Comparison of ENCODE assay signal across 2 cellular contexts in the genomic region with DNA sequence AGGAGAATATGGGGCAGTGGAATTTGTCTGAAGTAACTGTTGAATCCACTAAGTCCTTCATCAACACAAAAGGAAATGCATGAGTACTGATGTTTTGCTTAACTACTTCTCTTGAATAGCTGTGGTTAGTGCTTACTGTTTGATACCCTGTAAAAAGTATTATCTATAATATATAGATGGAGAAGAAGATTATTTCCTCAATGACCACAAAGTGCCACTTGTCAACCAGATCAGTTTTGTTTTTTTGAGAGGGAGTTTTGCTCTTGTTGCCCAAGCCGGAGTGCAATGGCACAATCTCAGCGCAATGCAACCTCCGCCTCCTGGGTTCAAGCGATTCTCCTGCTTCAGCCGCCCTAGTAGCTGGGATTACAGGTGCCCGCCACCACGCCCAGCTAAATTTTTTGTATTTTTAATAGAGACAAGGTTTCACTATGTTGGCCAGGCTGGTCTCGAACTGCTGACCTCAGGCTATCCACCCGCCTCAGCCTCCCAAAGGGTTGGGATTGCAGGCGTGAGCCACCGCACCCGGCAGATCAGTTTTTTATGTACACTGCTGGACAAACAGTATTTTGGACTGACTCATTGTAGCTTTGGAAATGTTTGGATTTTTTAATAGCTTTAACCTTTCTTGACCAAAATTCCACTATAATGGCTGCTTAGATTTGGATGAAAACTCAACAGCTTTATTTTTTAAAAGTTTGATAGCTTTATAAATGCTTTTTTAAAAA.
TF ChIP-seq lines count a peak whose summit lies in the region.

No MANE protein-coding gene starts in this region.

TF ChIP-seq in SK-N-SH, 30 proteins besides CTCF, POLR2A, EP300 and RAD21:
- TF ChIP-seq, protein P1, sequence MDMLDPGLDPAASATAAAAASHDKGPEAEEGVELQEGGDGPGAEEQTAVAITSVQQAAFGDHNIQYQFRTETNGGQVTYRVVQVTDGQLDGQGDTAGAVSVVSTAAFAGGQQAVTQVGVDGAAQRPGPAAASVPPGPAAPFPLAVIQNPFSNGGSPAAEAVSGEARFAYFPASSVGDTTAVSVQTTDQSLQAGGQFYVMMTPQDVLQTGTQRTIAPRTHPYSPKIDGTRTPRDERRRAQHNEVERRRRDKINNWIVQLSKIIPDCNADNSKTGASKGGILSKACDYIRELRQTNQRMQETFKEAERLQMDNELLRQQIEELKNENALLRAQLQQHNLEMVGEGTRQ (IDR thresholded peaks at IDR 0.05; ENCODE audit: borderline replicate concordance, low read depth, low read length): no peak
- no peak for TF ChIP-seq TAF1 (IDR thresholded peaks at IDR 0.05; ENCODE audit: borderline replicate concordance, low read depth, low read length)
- TF ChIP-seq, protein P2, sequence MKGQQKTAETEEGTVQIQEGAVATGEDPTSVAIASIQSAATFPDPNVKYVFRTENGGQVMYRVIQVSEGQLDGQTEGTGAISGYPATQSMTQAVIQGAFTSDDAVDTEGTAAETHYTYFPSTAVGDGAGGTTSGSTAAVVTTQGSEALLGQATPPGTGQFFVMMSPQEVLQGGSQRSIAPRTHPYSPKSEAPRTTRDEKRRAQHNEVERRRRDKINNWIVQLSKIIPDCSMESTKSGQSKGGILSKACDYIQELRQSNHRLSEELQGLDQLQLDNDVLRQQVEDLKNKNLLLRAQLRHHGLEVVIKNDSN (IDR thresholded peaks at IDR 0.05; ENCODE audit: borderline replicate concordance, low read depth): no peak
- no peak for TF ChIP-seq RXRA (IDR thresholded peaks at IDR 0.05; ENCODE audit: borderline replicate concordance, low read depth)
- no peak for TF ChIP-seq YY1 (IDR thresholded peaks at IDR 0.05; ENCODE audit: low read depth)
- TF ChIP-seq EZH2phosphoT487 (IDR thresholded peaks at IDR 0.05; ENCODE audit: borderline replicate concordance, low read depth): no peak
- TF ChIP-seq NRF1 (IDR thresholded peaks at IDR 0.05; ENCODE audit: low read depth, low read length): no peak

TF ChIP-seq in SK-N-SH treated with all-trans-retinoic acid at 6 μM for 48 hours, 23 proteins besides CTCF, POLR2A, EP300 and RAD21:
- TF ChIP-seq, protein P3, sequence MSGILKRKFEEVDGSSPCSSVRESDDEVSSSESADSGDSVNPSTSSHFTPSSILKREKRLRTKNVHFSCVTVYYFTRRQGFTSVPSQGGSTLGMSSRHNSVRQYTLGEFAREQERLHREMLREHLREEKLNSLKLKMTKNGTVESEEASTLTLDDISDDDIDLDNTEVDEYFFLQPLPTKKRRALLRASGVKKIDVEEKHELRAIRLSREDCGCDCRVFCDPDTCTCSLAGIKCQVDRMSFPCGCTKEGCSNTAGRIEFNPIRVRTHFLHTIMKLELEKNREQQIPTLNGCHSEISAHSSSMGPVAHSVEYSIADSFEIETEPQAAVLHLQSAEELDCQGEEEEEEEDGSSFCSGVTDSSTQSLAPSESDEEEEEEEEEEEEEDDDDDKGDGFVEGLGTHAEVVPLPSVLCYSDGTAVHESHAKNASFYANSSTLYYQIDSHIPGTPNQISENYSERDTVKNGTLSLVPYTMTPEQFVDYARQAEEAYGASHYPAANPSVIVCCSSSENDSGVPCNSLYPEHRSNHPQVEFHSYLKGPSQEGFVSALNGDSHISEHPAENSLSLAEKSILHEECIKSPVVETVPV (CRISPR knock-in tag; IDR thresholded peaks at IDR 0.05): no peak
- TF ChIP-seq GLIS3 (CRISPR knock-in tag; IDR thresholded peaks at IDR 0.05): no peak
- TF ChIP-seq, protein P4, sequence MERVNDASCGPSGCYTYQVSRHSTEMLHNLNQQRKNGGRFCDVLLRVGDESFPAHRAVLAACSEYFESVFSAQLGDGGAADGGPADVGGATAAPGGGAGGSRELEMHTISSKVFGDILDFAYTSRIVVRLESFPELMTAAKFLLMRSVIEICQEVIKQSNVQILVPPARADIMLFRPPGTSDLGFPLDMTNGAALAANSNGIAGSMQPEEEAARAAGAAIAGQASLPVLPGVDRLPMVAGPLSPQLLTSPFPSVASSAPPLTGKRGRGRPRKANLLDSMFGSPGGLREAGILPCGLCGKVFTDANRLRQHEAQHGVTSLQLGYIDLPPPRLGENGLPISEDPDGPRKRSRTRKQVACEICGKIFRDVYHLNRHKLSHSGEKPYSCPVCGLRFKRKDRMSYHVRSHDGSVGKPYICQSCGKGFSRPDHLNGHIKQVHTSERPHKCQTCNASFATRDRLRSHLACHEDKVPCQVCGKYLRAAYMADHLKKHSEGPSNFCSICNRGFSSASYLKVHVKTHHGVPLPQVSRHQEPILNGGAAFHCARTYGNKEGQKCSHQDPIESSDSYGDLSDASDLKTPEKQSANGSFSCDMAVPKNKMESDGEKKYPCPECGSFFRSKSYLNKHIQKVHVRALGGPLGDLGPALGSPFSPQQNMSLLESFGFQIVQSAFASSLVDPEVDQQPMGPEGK (CRISPR knock-in tag; IDR thresholded peaks at IDR 0.05; ENCODE audit: borderline replicate concordance): no peak
- no peak for TF ChIP-seq ARNTL (CRISPR knock-in tag; IDR thresholded peaks at IDR 0.05; ENCODE audit: borderline replicate concordance, low read depth)
- no peak for TF ChIP-seq BACH2 (CRISPR knock-in tag; IDR thresholded peaks at IDR 0.05; ENCODE audit: borderline replicate concordance)
- TF ChIP-seq ZC3H10 (CRISPR knock-in tag; IDR thresholded peaks at IDR 0.05): no peak
